Comparison of ENCODE assay signal across 13 cellular contexts in the genomic region with DNA sequence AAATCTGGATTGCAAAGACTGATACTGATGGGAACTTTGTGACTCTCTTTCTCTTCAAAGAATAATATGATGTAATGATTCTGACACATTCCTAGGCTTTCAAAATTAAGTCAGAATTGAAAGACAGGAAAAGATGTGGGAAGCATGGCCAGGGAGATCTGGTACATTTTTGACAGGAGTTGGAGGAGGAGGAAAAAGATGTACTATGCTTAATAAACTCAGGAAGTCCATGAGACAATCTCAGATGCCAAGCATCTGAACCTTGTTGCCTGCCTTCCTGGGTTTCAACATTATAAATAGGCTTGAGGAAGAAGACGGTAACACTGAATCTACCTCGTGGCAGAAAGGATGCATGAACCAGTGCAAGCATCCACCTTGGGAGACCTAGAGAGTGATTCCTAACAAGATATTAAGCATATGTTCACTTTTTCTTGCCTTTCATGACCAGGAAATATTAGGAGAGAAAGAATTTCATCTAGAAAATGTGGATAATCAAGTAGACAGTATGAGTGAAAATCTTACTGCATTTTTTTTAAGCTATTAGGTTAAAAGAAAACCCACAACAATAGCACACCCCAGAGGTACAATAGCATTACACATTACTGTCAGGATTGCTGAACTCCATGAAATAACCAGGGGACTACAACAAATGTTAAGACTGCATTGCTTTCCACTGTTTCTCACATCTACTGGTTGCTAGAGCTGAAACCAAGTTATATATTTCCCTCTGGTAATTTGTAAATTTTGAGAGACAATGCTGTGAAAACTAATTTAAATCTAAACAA. TPM values are rescaled to one million over a fixed set of nuclear protein-coding genes. Genes with fewer than 3 reads are reported as not detected.
DNase-seq lines count a peak whose midpoint lies in the region; ATAC-seq and TF ChIP-seq lines count a peak whose summit lies in the region.
"Had no signal": no experiment of that assay in that cellular context is flagged by ENCODE, and none has a peak within 500 bp of the region (broad histone marks: within the 10 kb centered on the region; RNA-seq: fewer than 3 reads in every experiment).

No MANE protein-coding gene starts in this region.

- peak overlapping the region in 4 of 7 donors; percentile 7 to 46 (median 22) for H3K27ac Mint-ChIP-seq in CD4-positive, alpha-beta memory T cell

- WGBS in sigmoid colon, 2 donors = 56 to 75% methylated on average over 2 of the region's 2 CpGs

- H3K36me3 Mint-ChIP-seq in CD4-positive, alpha-beta memory T cell = peaks cover 13 to 16% of the 10 kb centered on the region in 2 donors

- H3K4me1 ChIP-seq in CD4-positive, alpha-beta memory T cell (ENCODE audit: insufficient read depth, low read length) = peaks cover 31% of the 10 kb centered on the region
- H3K4me1 ChIP-seq in MM.1S (ENCODE audit: low read length) (peaks cover 56% of the 10 kb centered on the region), sigmoid colon (peaks cover 0 to 82% (median 63%) of the 10 kb centered on the region in 4 donors)

- no peaks in the 10 kb centered on the region for H3K27me3 ChIP-seq in CD4-positive, alpha-beta memory T cell (ENCODE audit: insufficient read depth, low read length)
- H3K27me3 ChIP-seq in MM.1S (replicated peaks; ENCODE audit: insufficient read depth, low read length) (no peaks in the 10 kb centered on the region), sigmoid colon (no peaks in the 10 kb centered on the region)
- H3K27me3 ChIP-seq: adrenal gland had no signal

- ATAC-seq in GM18520 (IDR thresholded peaks at IDR 0.05; ENCODE audit: unreplicated experiment) = no peak

- H3K4me2 ChIP-seq in MM.1S (ENCODE audit: low read depth, low read length) = peak overlapping the region; percentile 2; the same call in 1 of the 2 replicates

- no peak overlapping the region for H3K4me3 ChIP-seq in CD4-positive, alpha-beta memory T cell (ENCODE audit: low read length in 2 of 2)
- H3K4me3 ChIP-seq in MM.1S (ENCODE audit: low read length) = no peak overlapping the region
- H3K4me3 ChIP-seq in sigmoid colon = no peak overlapping the region
- H3K4me3 ChIP-seq: adrenal gland had no signal

- peaks cover 18% of the 10 kb centered on the region; the same call in 1 of the 2 replicates for H3K79me2 ChIP-seq in MM.1S (ENCODE audit: low read length)

- H3K4me3 Mint-ChIP-seq in CD4-positive, alpha-beta memory T cell = no peak overlapping the region

- intact Hi-C loops in CD4-positive, alpha-beta memory T cell (cut with micrococcal nuclease) = loop anchor here (5.0 kb wide), 1 partner anchor 35 kb away; a partner anchor contains a TSS
- intact Hi-C loops in sigmoid colon (cut with DNase I) = no loop called here

- no peaks in the 10 kb centered on the region for H3K9me3 ChIP-seq in CD4-positive, alpha-beta memory T cell (ENCODE audit: control insufficient read depth in 1 of 2, low read length in 2 of 2)
- H3K9me3 ChIP-seq in MM.1S (replicated peaks; ENCODE audit: insufficient read depth, low read length) (no peaks in the 10 kb centered on the region), sigmoid colon (no peaks in the 10 kb centered on the region)
- H3K9me3 ChIP-seq: adrenal gland had no signal

- no peak overlapping the region for H2AFZ ChIP-seq in MM.1S (ENCODE audit: low read length)

- CTCF ChIA-PET in CD4-positive, alpha-beta memory T cell (lab: Charles Lee; ENCODE audit: partially characterized antibody) = interaction anchor here (0.6 to 1.7 kb wide), 3 partner anchors 10 to 67 kb away, joined by 4 to 5 read pairs (median 4); no protein-coding TSS in a partner anchor

- H3F3A ChIP-seq in MM.1S (ENCODE audit: insufficient read depth, low read length) = 0 out of 2 replicates have a peak, but pooled peaks cover 3% of the 10 kb centered on the region

- DNase-seq in CD4-positive, alpha-beta memory T cell = no peak
- DNase-seq in MM.1S (no peak), epithelial cell of prostate (ENCODE audit: low read depth, low spot score) (no peak), sigmoid colon (no peak), T-helper 9 cell (no peak)
- no peak for DNase-seq in activated CD8-positive, alpha-beta memory T cell treated with anti-CD3 and anti-CD28 coated beads, Interleukin-2, amount 50 U/mL, for 4 hours
- DNase-seq in activated CD4-positive, alpha-beta T cell treated with anti-CD3 and anti-CD28 coated beads, Interleukin-2, amount 50 U/mL, for 48 hours = no peak
- DNase-seq: adrenal gland; Calu3; MV-4-11; NCI-H69; stimulated activated CD4-positive, alpha-beta T cell treated with anti-CD3 and anti-CD28 coated beads, Interleukin-4, amount 100 ng/mL, for 4 hours had no signal

- H3K27ac ChIP-seq in CD4-positive, alpha-beta memory T cell (ENCODE audit: low read depth, low read length) = no peak overlapping the region
- H3K27ac ChIP-seq in MM.1S (ENCODE audit: low read length) (no peak overlapping the region), epithelial cell of prostate (peak overlapping the region; percentile 70), sigmoid colon (peak overlapping the region; percentile 24 to 78 (median 78))

- H3K9me2 ChIP-seq in MM.1S (replicated peaks; ENCODE audit: insufficient read depth, low read length) = no peaks in the 10 kb centered on the region

- no peaks in the 10 kb centered on the region for H4K20me1 ChIP-seq in MM.1S (ENCODE audit: insufficient read depth, low read length)

- no peaks in the 10 kb centered on the region for H3K27me3 Mint-ChIP-seq in CD4-positive, alpha-beta memory T cell

- no peak overlapping the region for H3K9ac ChIP-seq in MM.1S (ENCODE audit: low read length)

- TF ChIP-seq CTCF in MM.1S (IDR thresholded peaks at IDR 0.05; ENCODE audit: low read length) = 0 out of 2 replicates have a peak, but pooled peaks have one; percentile 11
- no peak for TF ChIP-seq CTCF in sigmoid colon (IDR thresholded peaks at IDR 0.05)

- H3K9me3 Mint-ChIP-seq in CD4-positive, alpha-beta memory T cell = peaks cover 0 to 2% (median 0%) of the 10 kb centered on the region in 8 donors

- no peaks in the 10 kb centered on the region for H3K36me3 ChIP-seq in CD4-positive, alpha-beta memory T cell (ENCODE audit: insufficient read depth, low read length)
- H3K36me3 ChIP-seq in MM.1S (replicated peaks; ENCODE audit: insufficient read depth, low read length) = no peaks in the 10 kb centered on the region
- H3K36me3 ChIP-seq in sigmoid colon = no peaks in the 10 kb centered on the region
- H3K36me3 ChIP-seq: adrenal gland had no signal

- POLR2A ChIA-PET in CD4-positive, alpha-beta memory T cell (lab: Charles Lee; ENCODE audit: partially characterized antibody) = interaction anchor here (0.7 to 4.3 kb wide), 3 partner anchors 12 to 33 kb away, joined by 3 to 20 read pairs (median 6); a partner anchor contains a TSS

- no peak for TF ChIP-seq EP300 in sigmoid colon (IDR thresholded peaks at IDR 0.05)

- no peak for TF ChIP-seq POLR2A in sigmoid colon (IDR thresholded peaks at IDR 0.05)

- H3K4me1 Mint-ChIP-seq in CD4-positive, alpha-beta memory T cell = peaks cover 40 to 63% (median 57%) of the 10 kb centered on the region in 4 donors

RNA-seq across cellular contexts. Expression of a gene that starts 33.9 kb away (rescaled TPM):
- 10 to 100 TPM; 45.5 to 47.1 TPM for total RNA-seq in CD4-positive, alpha-beta memory T cell
- polyA plus RNA-seq in CD4-positive, alpha-beta memory T cell = 10 to 100 TPM; 14.1 to 17.4 TPM
- total RNA-seq in sigmoid colon = 10 to 100 TPM; 21.2 to 52.1 (median 25.1) TPM
- 1 to 10 TPM in 1 of 3 donors, under 1 TPM in 2; 0.60 to 7.8 (median 0.69) TPM for polyA plus RNA-seq in sigmoid colon

Comparison
In these comparisons a context has a peak if more than half of its experiments do, and no peak if none do; other contexts are left out.
1. H3K27ac ChIP-seq: peak in epithelial cell of prostate (single experiment) and sigmoid colon (4 of 4); none in CD4-positive, alpha-beta memory T cell (single experiment) and MM.1S (single experiment).